33 cellular contexts compared by ENCODE assay signal in genomic region chr1:168567568-168567967, GRCh38. TPM values are rescaled to one million over a fixed set of nuclear protein-coding genes. Genes with fewer than 3 reads are reported as not detected.
"Had no signal": no experiment of that assay in that cellular context is flagged by ENCODE, and none has a peak within 500 bp of the region (broad histone marks: within the 10 kb centered on the region; RNA-seq: fewer than 3 reads in every experiment).

No MANE protein-coding gene starts in this region.

- H3K4me1 ChIP-seq: neural progenitor cell, parathyroid adenoma, psoas muscle, spleen, suprapubic skin, testis, tibial artery, transverse colon, upper lobe of right lung, uterus had no signal

- H3K9ac ChIP-seq: neural progenitor cell, parathyroid adenoma had no signal

- H3K4me3 ChIP-seq: neural progenitor cell, ovary, psoas muscle, skin epidermis, smooth muscle cell, spleen, suprapubic skin, testis, tibial artery, transverse colon, upper lobe of right lung, uterus had no signal

- H3K9me3 ChIP-seq: ovary, psoas muscle, spleen, suprapubic skin, testis, tibial artery, transverse colon, upper lobe of right lung, uterus had no signal

- H3K27me3 ChIP-seq: neural progenitor cell, ovary, suprapubic skin, testis, transverse colon, upper lobe of right lung, uterus had no signal

- H3K36me3 ChIP-seq: neural progenitor cell, ovary, spleen, suprapubic skin, tibial artery, transverse colon, upper lobe of right lung had no signal

- H2AFZ ChIP-seq: neural progenitor cell, parathyroid adenoma had no signal

- ATAC-seq: natural killer cell; psoas muscle; right cardiac atrium; sciatic nerve; stimulated activated memory B cell treated with anti-CD40 and anti-IgM and Interleukin-4, amounts not matched to agents 10 μg/mL and 1 μg/mL and 100 μg/mL, for 72 hours; stimulated activated naive CD8-positive, alpha-beta T cell treated with anti-CD3 and anti-CD28 coated beads, Interleukin-15, amount 100 ng/mL, for 72 hours; stimulated activated naive CD8-positive, alpha-beta T cell treated with anti-CD3 and anti-CD28 coated beads, Interleukin-15, Interleukin-2, amounts not matched to agents 100 U/mL and 50 U/mL, for 24 hours; upper lobe of right lung had no signal

- DNase-seq: natural killer cell; occipital lobe; ovary; posterior cingulate gyrus; psoas muscle; right cardiac atrium; spleen; stimulated activated CD4-positive, alpha-beta T cell treated with anti-CD3 and anti-CD28 coated beads, Interleukin-12 subunit alpha, Interleukin-12 subunit beta, amount 100 ng/mL, for 4 hours; stimulated activated CD4-positive, alpha-beta T cell treated with anti-CD3 and anti-CD28 coated beads, Interleukin-1b, Interleukin-23, amount 100 ng/mL, for 48 hours; stimulated activated CD4-positive, alpha-beta T cell treated with anti-CD3 and anti-CD28 coated beads, Interleukin-4, amount 100 ng/mL, for 1 hour; stimulated activated CD4-positive, alpha-beta T cell treated with anti-CD3 and anti-CD28 coated beads, Interleukin-4, amount 100 ng/mL, for 4 hours; stimulated activated CD8-positive, alpha-beta memory T cell treated with anti-CD3 and anti-CD28 coated beads, Interleukin-4, amount 100 ng/mL, for 48 hours; stimulated activated naive CD4-positive, alpha-beta T cell; stimulated activated naive CD8-positive, alpha-beta T cell treated with anti-CD3 and anti-CD28 coated beads, Interleukin-15, amount 100 ng/mL, for 72 hours; stimulated activated naive CD8-positive, alpha-beta T cell treated with anti-CD3 and anti-CD28 coated beads, Interleukin-15, Interleukin-2, amounts not matched to agents 100 U/mL and 50 U/mL, for 24 hours; substantia nigra; testis; tibial artery; transverse colon; upper lobe of right lung; uterus had no signal

- H3K79me2 ChIP-seq: parathyroid adenoma had no signal

- H3K27ac ChIP-seq: neural progenitor cell, ovary, parathyroid adenoma, psoas muscle, skin epidermis, spleen, suprapubic skin, testis, tibial artery, transverse colon, upper lobe of right lung, uterus had no signal

- H3K4me2 ChIP-seq: neural progenitor cell, smooth muscle cell had no signal

RNA-seq across cellular contexts. Expression of gene XCL1, which starts 8.8 kb away (rescaled TPM):
- total RNA-seq: occipital lobe, osteoblast, renal cortical epithelial cell, sciatic nerve, smooth muscle cell, suprapubic skin, testis, urinary bladder had no signal

RNA-seq across cellular contexts. Expression of gene XCL2, which starts 23.8 kb away (rescaled TPM):
- total RNA-seq: occipital lobe, osteoblast, progenitor cell of endocrine pancreas, psoas muscle, renal cortical epithelial cell, sciatic nerve, smooth muscle cell, suprapubic skin, testis, urinary bladder, uterus had no signal
- polyA plus RNA-seq: neural cell, psoas muscle, right cardiac atrium, smooth muscle cell had no signal
